ENCODE assay signal across 12 cellular contexts in genomic region chrX:134599173-134599914, GRCh38. TPM values are rescaled to one million over a fixed set of nuclear protein-coding genes. Genes with fewer than 3 reads are reported as not detected.
A peak's percentile ranks its signal among the peaks of the same experiment; 100 is the strongest.
DNase-seq lines count a peak whose midpoint lies in the region; ATAC-seq and TF ChIP-seq lines count a peak whose summit lies in the region.
"Had no signal": no experiment of that assay in that cellular context is flagged by ENCODE, and none has a peak within 500 bp of the region (broad histone marks: within the 10 kb centered on the region; RNA-seq: fewer than 3 reads in every experiment).

No MANE protein-coding gene starts in this region.

- H3K36me3 Mint-ChIP-seq in T-helper 2 cell treated with Interferon-gamma antibody and Interleukin-4, amounts not matched to agents 5 μg/mL and 100 μg/mL, for 36 hours (ENCODE audit: low read depth): peaks cover 2% of the 10 kb centered on the region
- H3K36me3 Mint-ChIP-seq: CD4-positive, CD25-positive, alpha-beta regulatory T cell had no signal

- H3K9me3 ChIP-seq in gastroesophageal sphincter: no peaks in the 10 kb centered on the region

- H3K4me3 ChIP-seq in gastroesophageal sphincter: no peak overlapping the region

- ATAC-seq in gastroesophageal sphincter: peak; percentile 73
- no peak for ATAC-seq in GM21825 (IDR thresholded peaks at IDR 0.05; ENCODE audit: unreplicated experiment)

- no peak overlapping the region for H3K27ac ChIP-seq in gastroesophageal sphincter

- peak; percentile 41 for DNase-seq in activated naive CD4-positive, alpha-beta T cell treated with Interleukin-2 at 50 U/mL for 16 hours
- DNase-seq in activated naive CD4-positive, alpha-beta T cell (lab: John Stamatoyannopoulos, UW): no peak
- peak; percentile 44 for DNase-seq in T-helper 2 cell treated with Interferon-gamma antibody and Interleukin-4, amounts not matched to agents 5 μg/mL and 100 μg/mL, for 36 hours (ENCODE audit: low spot score)
- DNase-seq in stromal cell of bone marrow (ENCODE audit: low read depth) (peak; percentile 86), epidermal melanocyte (ENCODE audit: insufficient read length, low spot score) (no peak), mucosa of gallbladder (ENCODE audit: low spot score) (no peak)
- DNase-seq: NCI-H1694, nephron progenitor cell had no signal

- no peak for TF ChIP-seq POLR2A in gastroesophageal sphincter (IDR thresholded peaks at IDR 0.05)

- H3K9me3 Mint-ChIP-seq in T-helper 2 cell treated with Interferon-gamma antibody and Interleukin-4, amounts not matched to agents 5 μg/mL and 100 μg/mL, for 36 hours: peaks cover 16% of the 10 kb centered on the region

- 47 to 75% methylated on average over 2 of the region's 5 CpGs for WGBS in gastroesophageal sphincter (ENCODE audit: low coverage in 1 of 2), 2 donors

- no peaks in the 10 kb centered on the region for H3K36me3 ChIP-seq in gastroesophageal sphincter

- H3K27ac Mint-ChIP-seq in T-helper 2 cell treated with Interferon-gamma antibody and Interleukin-4, amounts not matched to agents 5 μg/mL and 100 μg/mL, for 36 hours: no peak overlapping the region
- H3K27ac Mint-ChIP-seq: CD4-positive, CD25-positive, alpha-beta regulatory T cell; dendritic cell treated with granulocyte-macrophage colony-stimulating factor and Interleukin-4, amounts not matched to agents 40 ng/mL and 50 ng/mL, for 4 days had no signal

- H3K4me3 Mint-ChIP-seq in T-helper 2 cell treated with Interferon-gamma antibody and Interleukin-4, amounts not matched to agents 5 μg/mL and 100 μg/mL, for 36 hours: no peak overlapping the region
- H3K4me3 Mint-ChIP-seq: CD4-positive, CD25-positive, alpha-beta regulatory T cell; dendritic cell treated with granulocyte-macrophage colony-stimulating factor and Interleukin-4, amounts not matched to agents 40 ng/mL and 50 ng/mL, for 4 days; nephron progenitor cell had no signal

- peaks cover 30% of the 10 kb centered on the region for H3K27me3 Mint-ChIP-seq in T-helper 2 cell treated with Interferon-gamma antibody and Interleukin-4, amounts not matched to agents 5 μg/mL and 100 μg/mL, for 36 hours (ENCODE audit: low read depth)

- H3K27me3 ChIP-seq in gastroesophageal sphincter: no peaks in the 10 kb centered on the region

- H3K4me1 Mint-ChIP-seq in T-helper 2 cell treated with Interferon-gamma antibody and Interleukin-4, amounts not matched to agents 5 μg/mL and 100 μg/mL, for 36 hours (ENCODE audit: low read depth): no peaks in the 10 kb centered on the region
- H3K4me1 Mint-ChIP-seq: CD4-positive, CD25-positive, alpha-beta regulatory T cell had no signal

- TF ChIP-seq CTCF in gastroesophageal sphincter (IDR thresholded peaks at IDR 0.05): no peak

- TF ChIP-seq EP300 in gastroesophageal sphincter (IDR thresholded peaks at IDR 0.05): no peak

- H3K4me1 ChIP-seq in gastroesophageal sphincter: no peaks in the 10 kb centered on the region

RNA-seq across cellular contexts. Expression of gene PLAC1, which starts 58.9 kb away (rescaled TPM):
- total RNA-seq in gastroesophageal sphincter (not detected), mucosa of gallbladder (not detected)
- total RNA-seq: CD4-positive, CD25-positive, alpha-beta regulatory T cell had no signal

Comparison
In these comparisons a context has a peak if more than half of its experiments do, and no peak if none do; other contexts are left out.
1. DNase-seq: peak in activated naive CD4-positive, alpha-beta T cell treated with Interleukin-2 at 50 U/mL for 16 hours (single experiment), T-helper 2 cell treated with Interferon-gamma antibody and Interleukin-4, amounts not matched to agents 5 μg/mL and 100 μg/mL, for 36 hours (single experiment) and stromal cell of bone marrow (single experiment); none in activated naive CD4-positive, alpha-beta T cell (0 of 4), epidermal melanocyte (single experiment) and mucosa of gallbladder (single experiment).